1 cellular context compared by ENCODE assay signal in the genomic region with DNA sequence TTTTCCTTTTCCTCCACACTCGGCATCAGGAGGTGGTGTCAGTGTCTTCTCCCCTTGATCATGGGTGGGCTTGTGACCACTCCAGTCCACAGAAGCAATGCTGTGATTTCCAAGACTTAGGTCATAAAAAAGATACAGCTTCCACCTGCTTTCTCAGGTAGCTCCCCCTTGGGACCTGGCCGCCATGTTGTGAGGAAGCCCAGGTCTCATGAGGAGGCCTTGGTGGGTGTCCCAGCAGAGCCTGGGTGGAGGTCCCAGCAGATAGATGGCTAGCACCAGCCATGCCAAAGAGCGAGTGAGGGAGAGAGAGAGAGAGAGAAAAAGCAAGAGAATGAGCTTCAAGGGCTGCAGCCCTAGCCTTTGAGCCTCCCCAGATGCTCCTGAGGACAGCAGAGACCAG.
TF ChIP-seq lines count a peak whose summit lies in the region.

No MANE protein-coding gene starts in this region.

TF ChIP-seq in HepG2, 621 proteins besides CTCF, POLR2A, EP300 and RAD21:
- TF ChIP-seq ZNF350 (CRISPR knock-in tag; IDR thresholded peaks at IDR 0.05; ENCODE audit: borderline replicate concordance, low read depth) (no peak; the same call in 1 of the 2 replicates), SKI (IDR thresholded peaks at IDR 0.05; ENCODE audit: partially characterized antibody) (no peak), YY1 (IDR thresholded peaks at IDR 0.05; ENCODE audit: insufficient read depth, insufficient replicate concordance, low read depth, low read length) (peak; percentile 57)
- TF ChIP-seq, protein P1, sequence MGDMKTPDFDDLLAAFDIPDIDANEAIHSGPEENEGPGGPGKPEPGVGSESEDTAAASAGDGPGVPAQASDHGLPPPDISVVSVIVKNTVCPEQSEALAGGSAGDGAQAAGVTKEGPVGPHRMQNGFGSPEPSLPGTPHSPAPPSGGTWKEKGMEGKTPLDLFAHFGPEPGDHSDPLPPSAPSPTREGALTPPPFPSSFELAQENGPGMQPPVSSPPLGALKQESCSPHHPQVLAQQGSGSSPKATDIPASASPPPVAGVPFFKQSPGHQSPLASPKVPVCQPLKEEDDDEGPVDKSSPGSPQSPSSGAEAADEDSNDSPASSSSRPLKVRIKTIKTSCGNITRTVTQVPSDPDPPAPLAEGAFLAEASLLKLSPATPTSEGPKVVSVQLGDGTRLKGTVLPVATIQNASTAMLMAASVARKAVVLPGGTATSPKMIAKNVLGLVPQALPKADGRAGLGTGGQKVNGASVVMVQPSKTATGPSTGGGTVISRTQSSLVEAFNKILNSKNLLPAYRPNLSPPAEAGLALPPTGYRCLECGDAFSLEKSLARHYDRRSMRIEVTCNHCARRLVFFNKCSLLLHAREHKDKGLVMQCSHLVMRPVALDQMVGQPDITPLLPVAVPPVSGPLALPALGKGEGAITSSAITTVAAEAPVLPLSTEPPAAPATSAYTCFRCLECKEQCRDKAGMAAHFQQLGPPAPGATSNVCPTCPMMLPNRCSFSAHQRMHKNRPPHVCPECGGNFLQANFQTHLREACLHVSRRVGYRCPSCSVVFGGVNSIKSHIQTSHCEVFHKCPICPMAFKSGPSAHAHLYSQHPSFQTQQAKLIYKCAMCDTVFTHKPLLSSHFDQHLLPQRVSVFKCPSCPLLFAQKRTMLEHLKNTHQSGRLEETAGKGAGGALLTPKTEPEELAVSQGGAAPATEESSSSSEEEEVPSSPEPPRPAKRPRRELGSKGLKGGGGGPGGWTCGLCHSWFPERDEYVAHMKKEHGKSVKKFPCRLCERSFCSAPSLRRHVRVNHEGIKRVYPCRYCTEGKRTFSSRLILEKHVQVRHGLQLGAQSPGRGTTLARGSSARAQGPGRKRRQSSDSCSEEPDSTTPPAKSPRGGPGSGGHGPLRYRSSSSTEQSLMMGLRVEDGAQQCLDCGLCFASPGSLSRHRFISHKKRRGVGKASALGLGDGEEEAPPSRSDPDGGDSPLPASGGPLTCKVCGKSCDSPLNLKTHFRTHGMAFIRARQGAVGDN (CRISPR knock-in tag; IDR thresholded peaks at IDR 0.05): peak; percentile 47; the same call in 1 of the 2 replicates
